In the genomic region with DNA sequence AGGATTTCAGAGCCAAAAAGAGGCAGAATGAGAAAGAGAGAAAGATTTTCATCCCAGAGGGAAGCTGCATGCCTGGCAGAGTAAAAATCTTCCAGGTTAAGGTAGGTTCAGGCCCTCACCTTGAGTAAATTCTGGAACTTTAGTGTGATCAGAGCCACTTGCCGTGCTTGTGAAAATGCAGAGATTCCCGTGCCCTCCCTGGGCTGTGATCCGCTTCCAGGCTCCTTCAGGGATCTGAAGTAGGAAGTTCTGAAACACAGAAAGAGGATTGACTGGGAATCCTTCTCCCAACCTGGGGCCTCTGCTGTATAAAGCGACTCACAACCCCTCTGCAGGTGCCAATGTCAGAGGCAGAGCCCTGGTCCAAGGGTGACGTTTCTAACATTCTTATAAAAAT, we compare ENCODE assay signal across 13 cellular contexts. TPM values are rescaled to one million over a fixed set of nuclear protein-coding genes. Genes with fewer than 3 reads are reported as not detected.
DNase-seq lines count a peak whose midpoint lies in the region; ATAC-seq and TF ChIP-seq lines count a peak whose summit lies in the region.
"Had no signal": no experiment of that assay in that cellular context is flagged by ENCODE, and none has a peak within 500 bp of the region (broad histone marks: within the 10 kb centered on the region; RNA-seq: fewer than 3 reads in every experiment).

No MANE protein-coding gene starts in this region.

- DNase-seq in heart left ventricle = no peak
- DNase-seq in Right ventricle myocardium inferior (ENCODE audit: missing footprints) = no peak
- no peak for DNase-seq in effector memory CD8-positive, alpha-beta T cell
- no peak for DNase-seq in uterus
- DNase-seq in NCI-H748 (lab: John Stamatoyannopoulos, UW; ENCODE audit: unreplicated experiment) = no peak
- DNase-seq: activated CD4-positive, alpha-beta T cell treated with anti-CD3 and anti-CD28 coated beads for 48 hours; activated naive CD8-positive, alpha-beta T cell treated with anti-CD3 and anti-CD28 coated beads, Interleukin-2, amount 10 ng/mL, durations not matched to agents 7 days and 5 days; stimulated activated CD4-positive, alpha-beta T cell treated with anti-CD3 and anti-CD28 coated beads, Interleukin-1b, Interleukin-23, amount 100 ng/mL, for 48 hours had no signal

- peaks cover 37 to 63% of the 10 kb centered on the region in 2 donors for H3K4me1 Mint-ChIP-seq in effector memory CD8-positive, alpha-beta T cell (ENCODE audit: low read depth in 2 of 2)

- 75 to 89% (median 83%) methylated on average over 4 to 5 of the region's 5 CpGs for WGBS in heart left ventricle, 4 donors

- H3K4me3 ChIP-seq in heart left ventricle = no peak overlapping the region
- H3K4me3 ChIP-seq in muscle layer of duodenum (ENCODE audit: low read depth in 1 of 2, low read length in 2 of 2) = no peak overlapping the region
- H3K4me3 ChIP-seq in uterus = no peak overlapping the region
- H3K4me3 ChIP-seq: suprapubic skin had no signal

- H3K27me3 ChIP-seq in heart left ventricle = no peaks in the 10 kb centered on the region
- no peaks in the 10 kb centered on the region for H3K27me3 ChIP-seq in muscle layer of duodenum (ENCODE audit: low read depth, low read length)
- no peaks in the 10 kb centered on the region for H3K27me3 ChIP-seq in uterus
- H3K27me3 ChIP-seq: suprapubic skin had no signal

- H3K27me3 Mint-ChIP-seq in effector memory CD8-positive, alpha-beta T cell = no peaks in the 10 kb centered on the region
- H3K27me3 Mint-ChIP-seq: memory B cell had no signal

- TF ChIP-seq POLR2A in heart left ventricle (IDR thresholded peaks at IDR 0.05) (no peak), uterus (IDR thresholded peaks at IDR 0.05) (no peak), GM18505 (IDR thresholded peaks at IDR 0.05; ENCODE audit: borderline replicate concordance, extremely low read depth, insufficient read depth, insufficient read length) (no peak)

- no peak overlapping the region for H3K4me3 Mint-ChIP-seq in effector memory CD8-positive, alpha-beta T cell
- H3K4me3 Mint-ChIP-seq: activated naive CD8-positive, alpha-beta T cell treated with anti-CD3 and anti-CD28 coated beads, Interleukin-2, amount 10 ng/mL, durations not matched to agents 7 days and 5 days; memory B cell had no signal

- H3K9me3 ChIP-seq in heart left ventricle (no peaks in the 10 kb centered on the region), muscle layer of duodenum (ENCODE audit: control insufficient read depth in 1 of 2, low read length in 2 of 2) (no peaks in the 10 kb centered on the region), uterus (no peaks in the 10 kb centered on the region)
- H3K9me3 ChIP-seq: suprapubic skin had no signal

- ATAC-seq in heart left ventricle (no peak), Right ventricle myocardium inferior (no peak), GM21528 (IDR thresholded peaks at IDR 0.05; ENCODE audit: low FRiP score, unreplicated experiment) (no peak), GM18505 (IDR thresholded peaks at IDR 0.05; ENCODE audit: unreplicated experiment) (no peak)
- ATAC-seq in effector memory CD8-positive, alpha-beta T cell (replicated peaks) = no peak

- TF ChIP-seq CTCF in heart left ventricle (IDR thresholded peaks at IDR 0.05) (no peak), uterus (IDR thresholded peaks at IDR 0.05) (no peak)

- intact Hi-C loops in heart left ventricle (cut with DNase I) = no loop called here
- intact Hi-C loops in Right ventricle myocardium inferior (cut with DNase I) = no loop called here
- intact Hi-C loops in uterus (cut with DNase I; ENCODE audit: low total_unique reads) = no loop called here

- H3K9me3 Mint-ChIP-seq in effector memory CD8-positive, alpha-beta T cell = no peaks in the 10 kb centered on the region
- H3K9me3 Mint-ChIP-seq: activated naive CD8-positive, alpha-beta T cell treated with anti-CD3 and anti-CD28 coated beads, Interleukin-2, amount 10 ng/mL, durations not matched to agents 7 days and 5 days; memory B cell had no signal

- peaks cover 0 to 27% (median 13%) of the 10 kb centered on the region in 12 donors for H3K4me1 ChIP-seq in heart left ventricle
- H3K4me1 ChIP-seq in muscle layer of duodenum (ENCODE audit: control insufficient read depth in 1 of 2, insufficient read depth in 2 of 2, low read length in 2 of 2) = peaks cover 11 to 13% of the 10 kb centered on the region in 2 donors
- peaks cover 0 to 6% of the 10 kb centered on the region in 2 donors for H3K4me1 ChIP-seq in uterus

- H3K36me3 ChIP-seq in heart left ventricle (no peaks in the 10 kb centered on the region), muscle layer of duodenum (ENCODE audit: control insufficient read depth in 1 of 2, insufficient read depth in 2 of 2, low read length in 2 of 2) (no peaks in the 10 kb centered on the region), uterus (no peaks in the 10 kb centered on the region)
- H3K36me3 ChIP-seq: suprapubic skin had no signal

- H3K36me3 Mint-ChIP-seq in effector memory CD8-positive, alpha-beta T cell (ENCODE audit: insufficient read depth) = peaks cover 4% of the 10 kb centered on the region
- H3K36me3 Mint-ChIP-seq: activated naive CD8-positive, alpha-beta T cell treated with anti-CD3 and anti-CD28 coated beads, Interleukin-2, amount 10 ng/mL, durations not matched to agents 7 days and 5 days; memory B cell had no signal

- peak overlapping the region; percentile 46 to 52 for H3K27ac Mint-ChIP-seq in effector memory CD8-positive, alpha-beta T cell
- H3K27ac Mint-ChIP-seq: activated naive CD8-positive, alpha-beta T cell treated with anti-CD3 and anti-CD28 coated beads, Interleukin-2, amount 10 ng/mL, durations not matched to agents 7 days and 5 days had no signal

- H3K27ac ChIP-seq in heart left ventricle = peak overlapping the region in 7 of 12 donors; percentile 11 to 77 (median 29)
- H3K27ac ChIP-seq in muscle layer of duodenum (ENCODE audit: low read length) = peak overlapping the region; percentile 54
- peak overlapping the region; percentile 59 to 75 for H3K27ac ChIP-seq in uterus
- H3K27ac ChIP-seq: suprapubic skin had no signal

RNA-seq across cellular contexts. Expression of gene NUAK2, which starts 26.6 kb away (rescaled TPM):
- 1 to 10 TPM in 3 of 9 donors, under 1 TPM in 6; 0.25 to 2.6 (median 0.82) TPM for total RNA-seq in heart left ventricle
- polyA plus RNA-seq in heart left ventricle = under 1 TPM; 0.46 to 0.50 TPM
- 1.1 TPM for total RNA-seq in Right ventricle myocardium inferior
- total RNA-seq in uterus = 1 to 10 TPM in 2 of 4 donors, under 1 TPM in 1, not detected in 1; 0.73 to 2.0 (median 1.5) TPM
